In genomic region chr7:24821045-24821853, GRCh38 we compare ENCODE assay signal across 8 cellular contexts.
DNase-seq lines count a peak whose midpoint lies in the region; ATAC-seq lines count a peak whose summit lies in the region.

No MANE protein-coding gene starts in this region.

- no peaks in the 10 kb centered on the region for H3K9me3 Mint-ChIP-seq in activated naive CD8-positive, alpha-beta T cell treated with anti-CD3 and anti-CD28 coated beads, Interleukin-2, amount 50 U/mL, for 24 hours

- peak overlapping the region; percentile 98 for H3K27ac Mint-ChIP-seq in activated naive CD8-positive, alpha-beta T cell treated with anti-CD3 and anti-CD28 coated beads, Interleukin-2, amount 50 U/mL, for 24 hours

- ATAC-seq in GM19463 (IDR thresholded peaks at IDR 0.05; ENCODE audit: unreplicated experiment): peak; percentile 84
- ATAC-seq in HG03571 (IDR thresholded peaks at IDR 0.05; ENCODE audit: unreplicated experiment): peak; percentile 79
- ATAC-seq in activated naive CD8-positive, alpha-beta T cell treated with anti-CD3 and anti-CD28 coated beads, Interleukin-2, amount 50 U/mL, for 24 hours: peak; percentile 92

- H3K27me3 Mint-ChIP-seq in activated naive CD8-positive, alpha-beta T cell treated with anti-CD3 and anti-CD28 coated beads, Interleukin-2, amount 50 U/mL, for 24 hours: no peaks in the 10 kb centered on the region

- H3K4me3 Mint-ChIP-seq in activated naive CD8-positive, alpha-beta T cell treated with anti-CD3 and anti-CD28 coated beads, Interleukin-2, amount 50 U/mL, for 24 hours: peak overlapping the region; percentile 74

- H3K36me3 Mint-ChIP-seq in activated naive CD8-positive, alpha-beta T cell treated with anti-CD3 and anti-CD28 coated beads, Interleukin-2, amount 50 U/mL, for 24 hours (ENCODE audit: low read depth): peaks cover 68% of the 10 kb centered on the region

- peak; percentile 1 for DNase-seq in COR-L47 (lab: John Stamatoyannopoulos, UW)
- DNase-seq in T follicular helper cell (ENCODE audit: low read depth): peak; percentile 75
- DNase-seq in activated naive CD8-positive, alpha-beta T cell treated with anti-CD3 and anti-CD28 coated beads, Interleukin-2, amount 50 U/mL, for 24 hours: peak; percentile 77
- peak; percentile 97 for DNase-seq in iris pigment epithelial cell (ENCODE audit: low read depth)
- DNase-seq in stimulated activated CD4-positive, alpha-beta T cell treated with anti-CD3 and anti-CD28 coated beads, TNF-alpha, amount 100 ng/mL, for 48 hours (ENCODE audit: low read depth in 3 of 3): peak; percentile 44 to 78 (median 65)
- no peak for DNase-seq in D341Med (ENCODE audit: low spot score)

- peaks cover 62% of the 10 kb centered on the region for H3K4me1 Mint-ChIP-seq in activated naive CD8-positive, alpha-beta T cell treated with anti-CD3 and anti-CD28 coated beads, Interleukin-2, amount 50 U/mL, for 24 hours
